Comparison of ENCODE assay signal across 21 cellular contexts in the genomic region with DNA sequence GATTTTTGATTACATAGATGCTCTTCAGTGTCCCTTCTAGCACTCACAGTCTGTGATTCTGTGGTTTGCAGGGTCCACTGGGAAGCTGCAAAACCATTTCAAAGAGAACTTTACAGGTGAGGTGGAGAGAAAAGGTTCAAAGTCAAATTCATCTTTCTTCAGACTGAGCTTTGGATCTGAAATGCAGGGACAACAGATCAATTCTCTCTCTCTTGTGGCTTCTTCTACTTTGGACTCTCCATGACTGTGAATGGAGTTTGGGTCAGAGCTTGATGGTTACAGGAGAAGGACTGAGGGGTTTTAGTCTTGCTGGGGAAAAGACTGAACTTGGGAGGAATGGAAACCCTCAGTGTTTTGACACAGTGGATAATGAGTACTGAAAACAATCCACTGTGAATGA.
A peak's percentile ranks its signal among the peaks of the same experiment; 100 is the strongest.
DNase-seq lines count a peak whose midpoint lies in the region; ATAC-seq and TF ChIP-seq lines count a peak whose summit lies in the region.
"Had no signal": no experiment of that assay in that cellular context is flagged by ENCODE, and none has a peak within 500 bp of the region (broad histone marks: within the 10 kb centered on the region; RNA-seq: fewer than 3 reads in every experiment).

No MANE protein-coding gene starts in this region.

- intact Hi-C loops in activated T-helper 2 cell treated with anti-CD3 and anti-CD28 coated beads, Interferon-gamma antibody, Interleukin-2, Interleukin-4, amounts not matched to agents 10 μg/mL and 5 μg/mL and 100 μg/mL, durations not matched to agents 14 hours and 24 hours and 36 hours (cut with micrococcal nuclease): loop anchor here (1.0 kb wide), 1 partner anchor 26 kb away; no protein-coding TSS in a partner anchor

- H3K4me1 ChIP-seq in GM23338 (ENCODE audit: insufficient read depth) (peaks cover 5% of the 10 kb centered on the region), parathyroid adenoma (peaks cover 3% of the 10 kb centered on the region)
- H3K4me1 ChIP-seq: BE2C had no signal

- H3K4me1 Mint-ChIP-seq in GM23338: peaks cover 11% of the 10 kb centered on the region; the same call in 2 of the 3 replicates
- H3K4me1 Mint-ChIP-seq in activated T-helper 2 cell treated with anti-CD3 and anti-CD28 coated beads, Interferon-gamma antibody, Interleukin-2, Interleukin-4, amounts not matched to agents 10 μg/mL and 5 μg/mL and 100 μg/mL, durations not matched to agents 14 hours and 24 hours and 36 hours (ENCODE audit: low read depth): peaks cover 27% of the 10 kb centered on the region

- H3K79me2 ChIP-seq in GM23338 (replicated peaks; ENCODE audit: insufficient read depth): no peaks in the 10 kb centered on the region
- no peaks in the 10 kb centered on the region for H3K79me2 ChIP-seq in parathyroid adenoma

- no peaks in the 10 kb centered on the region for H3F3A ChIP-seq in GM23338 (replicated peaks; ENCODE audit: low read depth)

- H3K36me3 ChIP-seq in GM23338 (ENCODE audit: insufficient read depth) (no peaks in the 10 kb centered on the region), parathyroid adenoma (ENCODE audit: control insufficient read depth, insufficient read depth, low read length) (no peaks in the 10 kb centered on the region)
- H3K36me3 ChIP-seq: BE2C, BLaER1 had no signal

- ATAC-seq in GM23338: no peak
- ATAC-seq in HG03039 (IDR thresholded peaks at IDR 0.05; ENCODE audit: unreplicated experiment): no peak
- ATAC-seq: GM12878 had no signal

- H3K4me2 ChIP-seq in GM23338 (no peak overlapping the region), parathyroid adenoma (ENCODE audit: low read length) (no peak overlapping the region)
- H3K4me2 ChIP-seq: BLaER1 had no signal

- H3K9me2 ChIP-seq in GM23338 (ENCODE audit: insufficient read depth): no peaks in the 10 kb centered on the region

- H3K27me3 ChIP-seq in GM23338 (ENCODE audit: insufficient read depth): no peaks in the 10 kb centered on the region
- no peaks in the 10 kb centered on the region for H3K27me3 ChIP-seq in parathyroid adenoma (ENCODE audit: control insufficient read depth, insufficient read depth, low read length)
- H3K27me3 ChIP-seq: BE2C, BLaER1 had no signal

- H3K4me3 ChIP-seq in GM23338: no peak overlapping the region
- H3K4me3 ChIP-seq in parathyroid adenoma (ENCODE audit: low read depth, low read length): no peak overlapping the region
- H3K4me3 ChIP-seq: BLaER1, GM12878 had no signal

- H3K27ac ChIP-seq in GM23338 (ENCODE audit: low read depth): no peak overlapping the region
- H3K27ac ChIP-seq in parathyroid adenoma: no peak overlapping the region
- H3K27ac ChIP-seq: BLaER1 had no signal

- no peak overlapping the region for H3K9ac ChIP-seq in parathyroid adenoma
- H3K9ac ChIP-seq: BLaER1 had no signal

- H3K4me3 Mint-ChIP-seq in GM23338: no peak overlapping the region
- no peak overlapping the region for H3K4me3 Mint-ChIP-seq in activated T-helper 2 cell treated with anti-CD3 and anti-CD28 coated beads, Interferon-gamma antibody, Interleukin-2, Interleukin-4, amounts not matched to agents 10 μg/mL and 5 μg/mL and 100 μg/mL, durations not matched to agents 14 hours and 24 hours and 36 hours (ENCODE audit: low read depth)
- H3K4me3 Mint-ChIP-seq: CD14-positive monocyte; CD4-positive, alpha-beta memory T cell; CD4-positive, CD25-positive, alpha-beta regulatory T cell; CD8-positive, alpha-beta memory T cell had no signal

- no peaks in the 10 kb centered on the region for H3K9me3 Mint-ChIP-seq in GM23338
- no peaks in the 10 kb centered on the region for H3K9me3 Mint-ChIP-seq in activated T-helper 2 cell treated with anti-CD3 and anti-CD28 coated beads, Interferon-gamma antibody, Interleukin-2, Interleukin-4, amounts not matched to agents 10 μg/mL and 5 μg/mL and 100 μg/mL, durations not matched to agents 14 hours and 24 hours and 36 hours
- H3K9me3 Mint-ChIP-seq: CD4-positive, alpha-beta memory T cell; CD4-positive, CD25-positive, alpha-beta regulatory T cell; CD8-positive, alpha-beta memory T cell had no signal

- H4K20me1 ChIP-seq in GM23338 (replicated peaks; ENCODE audit: insufficient read depth): no peaks in the 10 kb centered on the region
- H4K20me1 ChIP-seq: BLaER1 had no signal

- TF ChIP-seq CTCF in GM23338 (conservative IDR thresholded peaks at IDR 0.05; ENCODE audit: low read depth in 2 of 2) (no peak), parathyroid adenoma (IDR thresholded peaks at IDR 0.05) (no peak)

- H3K27ac Mint-ChIP-seq in GM23338: no peak overlapping the region
- peak overlapping the region; percentile 31 for H3K27ac Mint-ChIP-seq in activated T-helper 2 cell treated with anti-CD3 and anti-CD28 coated beads, Interferon-gamma antibody, Interleukin-2, Interleukin-4, amounts not matched to agents 10 μg/mL and 5 μg/mL and 100 μg/mL, durations not matched to agents 14 hours and 24 hours and 36 hours
- H3K27ac Mint-ChIP-seq: CD14-positive monocyte had no signal

- H3K9me3 ChIP-seq in parathyroid adenoma (ENCODE audit: control insufficient read depth, low read length): no peaks in the 10 kb centered on the region
- H3K9me3 ChIP-seq: BE2C, BLaER1 had no signal

- H3K36me3 Mint-ChIP-seq in GM23338 (ENCODE audit: low read depth): no peaks in the 10 kb centered on the region
- H3K36me3 Mint-ChIP-seq in activated T-helper 2 cell treated with anti-CD3 and anti-CD28 coated beads, Interferon-gamma antibody, Interleukin-2, Interleukin-4, amounts not matched to agents 10 μg/mL and 5 μg/mL and 100 μg/mL, durations not matched to agents 14 hours and 24 hours and 36 hours (ENCODE audit: low read depth): peaks cover 3% of the 10 kb centered on the region
- H3K36me3 Mint-ChIP-seq: CD14-positive monocyte; CD4-positive, alpha-beta memory T cell had no signal

- DNase-seq in GM23338 (ENCODE audit: low spot score) (no peak), LoVo (ENCODE audit: low spot score) (no peak)
- no peak for DNase-seq in activated T-helper 2 cell treated with anti-CD3 and anti-CD28 coated beads, Interferon-gamma antibody, Interleukin-2, Interleukin-4, amounts not matched to agents 10 μg/mL and 5 μg/mL and 100 μg/mL, durations not matched to agents 14 hours and 24 hours and 36 hours (ENCODE audit: low spot score)
- DNase-seq: 8988T; ACHN; BE2C; C1 segment of cervical spinal cord; CD4-positive, alpha-beta memory T cell; CD4-positive, CD25-positive, alpha-beta regulatory T cell; CD8-positive, alpha-beta memory T cell; COR-L47; DMS 273 treated with DMSO at 0.1 percent for 48 hours; DMS153; DND-41; EL; GDM1 had no signal

- 0 out of 2 replicates have a peak overlapping the region, but pooled peaks have one; percentile 59 for H2AFZ ChIP-seq in GM23338
- H2AFZ ChIP-seq in parathyroid adenoma: peak overlapping the region; percentile 50

- H3K27me3 Mint-ChIP-seq in GM23338 (ENCODE audit: insufficient read depth, low read depth, poor library complexity): no peaks in the 10 kb centered on the region
- H3K27me3 Mint-ChIP-seq in activated T-helper 2 cell treated with anti-CD3 and anti-CD28 coated beads, Interferon-gamma antibody, Interleukin-2, Interleukin-4, amounts not matched to agents 10 μg/mL and 5 μg/mL and 100 μg/mL, durations not matched to agents 14 hours and 24 hours and 36 hours (ENCODE audit: low read depth): no peaks in the 10 kb centered on the region
- H3K27me3 Mint-ChIP-seq: CD4-positive, alpha-beta memory T cell; CD4-positive, CD25-positive, alpha-beta regulatory T cell had no signal
